ENCODE assay signal across 18 cellular contexts in the genomic region with DNA sequence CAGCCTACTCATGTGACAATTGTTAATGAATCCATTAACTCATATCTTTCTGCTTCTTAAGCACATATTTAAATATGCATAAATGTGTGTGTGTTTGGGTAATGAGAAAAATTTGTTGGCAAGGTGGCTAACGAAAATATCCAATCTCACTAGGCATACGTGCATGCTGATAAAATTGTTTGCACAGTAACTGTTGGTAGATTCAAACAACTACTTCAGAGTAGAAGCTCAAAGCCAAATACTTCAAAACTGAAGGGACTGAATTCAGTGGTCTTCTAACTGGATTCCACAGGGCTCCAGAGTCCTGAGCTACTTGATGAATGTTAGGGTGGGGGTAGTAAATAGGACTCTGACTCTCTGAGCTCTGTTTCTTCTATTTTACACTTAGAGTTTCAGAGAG.
DNase-seq lines count a peak whose midpoint lies in the region; ATAC-seq and TF ChIP-seq lines count a peak whose summit lies in the region.
"Had no signal": no experiment of that assay in that cellular context is flagged by ENCODE, and none has a peak within 500 bp of the region (broad histone marks: within the 10 kb centered on the region; RNA-seq: fewer than 3 reads in every experiment).

No MANE protein-coding gene starts in this region.

- 18 to 32% methylated on average over 2 of the region's 2 CpGs for WGBS in heart right ventricle, 2 donors
- WGBS in suprapubic skin, result 69% methylated on average over 2 of the region's 2 CpGs

- H3K4me3 ChIP-seq in heart right ventricle, result peak overlapping the region in 9 of 10 donors; percentile 10 to 33 (median 26)
- H3K4me3 ChIP-seq in right atrium auricular region, result no peak overlapping the region
- no peak overlapping the region for H3K4me3 ChIP-seq in suprapubic skin
- H3K4me3 ChIP-seq: A549, BLaER1, GM23248, HAP-1 had no signal

- intact Hi-C loops in heart right ventricle (cut with DNase I), result loop anchor here in 1 of 10 donors (10.0 kb wide), 1 partner anchor 51 kb away; no protein-coding TSS in a partner anchor

- H3K36me3 Mint-ChIP-seq in progenitor cell of endocrine pancreas (ENCODE audit: insufficient read depth), result no peaks in the 10 kb centered on the region
- H3K36me3 Mint-ChIP-seq: CD14-positive monocyte; CD4-positive, alpha-beta memory T cell had no signal

- peak overlapping the region; percentile 65 for H3K27ac Mint-ChIP-seq in progenitor cell of endocrine pancreas
- H3K27ac Mint-ChIP-seq: CD14-positive monocyte; CD4-positive, alpha-beta memory T cell had no signal

- H3K4me1 ChIP-seq in heart right ventricle (peaks cover 0 to 18% (median 0%) of the 10 kb centered on the region in 9 donors), right atrium auricular region (peaks cover 0 to 7% of the 10 kb centered on the region in 2 donors), suprapubic skin (no peaks in the 10 kb centered on the region)
- H3K4me1 ChIP-seq: A549, BLaER1, HAP-1 had no signal

- H3K9me3 ChIP-seq in heart right ventricle (no peaks in the 10 kb centered on the region), right atrium auricular region (no peaks in the 10 kb centered on the region), suprapubic skin (no peaks in the 10 kb centered on the region)
- H3K9me3 ChIP-seq: A549, BLaER1, HAP-1 had no signal

- no peak for TF ChIP-seq EP300 in suprapubic skin (IDR thresholded peaks at IDR 0.05)

- H3K27me3 Mint-ChIP-seq in progenitor cell of endocrine pancreas, result no peaks in the 10 kb centered on the region
- H3K27me3 Mint-ChIP-seq: CD4-positive, alpha-beta memory T cell had no signal

- peak overlapping the region in 8 of 10 donors; percentile 12 to 73 (median 62) for H3K27ac ChIP-seq in heart right ventricle
- no peak overlapping the region for H3K27ac ChIP-seq in right atrium auricular region
- H3K27ac ChIP-seq in suprapubic skin, result no peak overlapping the region
- H3K27ac ChIP-seq: 22Rv1, A549, BLaER1, GM23248 had no signal

- TF ChIP-seq POLR2A in suprapubic skin (IDR thresholded peaks at IDR 0.05), result no peak

- no peaks in the 10 kb centered on the region for H3K9me3 Mint-ChIP-seq in progenitor cell of endocrine pancreas (ENCODE audit: low read depth)

- no peak for TF ChIP-seq CTCF in heart right ventricle (IDR thresholded peaks at IDR 0.05)
- no peak for TF ChIP-seq CTCF in right atrium auricular region (IDR thresholded peaks at IDR 0.05)
- no peak for TF ChIP-seq CTCF in progenitor cell of endocrine pancreas (IDR thresholded peaks at IDR 0.05; ENCODE audit: unreplicated experiment)
- TF ChIP-seq CTCF in suprapubic skin (IDR thresholded peaks at IDR 0.05), result no peak
- TF ChIP-seq CTCF in GM10266 (IDR thresholded peaks at IDR 0.05; ENCODE audit: control insufficient read depth, insufficient read depth, low read depth, missing control alignments), result no peak

- DNase-seq in DMS79 treated with DMSO at 0.1 percent for 48 hours (lab: John Stamatoyannopoulos, UW) (peak; percentile 51), DMS79 (lab: John Stamatoyannopoulos, UW) (no peak), heart right ventricle (no peak), right atrium auricular region (ENCODE audit: low spot score) (no peak), left lobe of liver (ENCODE audit: low spot score) (no peak), progenitor cell of endocrine pancreas (ENCODE audit: low spot score, unreplicated experiment) (no peak), suprapubic skin (ENCODE audit: low spot score in 2 of 2) (no peak), GM10266 (ENCODE audit: extremely low spot score) (no peak)
- DNase-seq: CD4-positive, alpha-beta memory T cell; DMS153; DND-41; EL; GM23248 had no signal

- peaks cover 27% of the 10 kb centered on the region for H3K4me1 Mint-ChIP-seq in progenitor cell of endocrine pancreas (ENCODE audit: low read depth)
- H3K4me1 Mint-ChIP-seq: CD14-positive monocyte; CD4-positive, alpha-beta memory T cell had no signal

- H3K36me3 ChIP-seq in heart right ventricle (no peaks in the 10 kb centered on the region), right atrium auricular region (no peaks in the 10 kb centered on the region), suprapubic skin (no peaks in the 10 kb centered on the region)
- H3K36me3 ChIP-seq: BLaER1, HAP-1 had no signal

- no peak overlapping the region for H3K4me3 Mint-ChIP-seq in progenitor cell of endocrine pancreas (ENCODE audit: low read depth)
- H3K4me3 Mint-ChIP-seq: CD14-positive monocyte; CD4-positive, alpha-beta memory T cell had no signal

- ATAC-seq in heart right ventricle (peak in 5 of 8 donors; percentile 38 to 58 (median 42)), left lobe of liver (peak; percentile 25)
- ATAC-seq: A549 had no signal

- H3K27me3 ChIP-seq in heart right ventricle (no peaks in the 10 kb centered on the region), right atrium auricular region (no peaks in the 10 kb centered on the region), suprapubic skin (no peaks in the 10 kb centered on the region)
- H3K27me3 ChIP-seq: BLaER1 had no signal

Comparison
In these comparisons a context has a peak if more than half of its experiments do, and no peak if none do; other contexts are left out.
1. H3K27ac ChIP-seq: peak in heart right ventricle (8 of 10); none in right atrium auricular region (0 of 2) and suprapubic skin (single experiment).
2. H3K4me3 ChIP-seq: peak in heart right ventricle (9 of 10); none in right atrium auricular region (0 of 2) and suprapubic skin (single experiment).